Comparison of ENCODE assay signal across 18 cellular contexts in the genomic region with DNA sequence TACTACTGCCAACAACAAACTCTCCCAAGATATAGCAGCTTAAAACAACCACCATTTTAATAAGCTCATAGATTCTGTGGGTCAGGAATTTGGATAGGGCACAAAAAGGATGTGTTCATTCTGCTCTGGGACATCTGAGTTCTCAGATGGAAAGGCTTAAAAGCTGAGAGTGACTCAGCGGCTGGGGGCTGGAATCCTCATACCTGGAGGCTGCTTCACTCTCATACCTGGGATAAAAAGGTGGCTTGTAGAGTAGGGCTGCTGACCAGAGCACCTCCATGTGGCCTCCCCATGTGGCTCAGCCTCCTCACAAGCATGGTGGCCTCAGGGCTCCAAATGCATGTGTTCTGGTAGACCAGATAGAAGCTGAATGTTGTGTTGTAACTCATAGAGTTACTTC. TPM values are rescaled to one million over a fixed set of nuclear protein-coding genes. Genes with fewer than 3 reads are reported as not detected.
A peak's percentile ranks its signal among the peaks of the same experiment; 100 is the strongest.
DNase-seq lines count a peak whose midpoint lies in the region; ATAC-seq and TF ChIP-seq lines count a peak whose summit lies in the region.
"Had no signal": no experiment of that assay in that cellular context is flagged by ENCODE, and none has a peak within 500 bp of the region (broad histone marks: within the 10 kb centered on the region; RNA-seq: fewer than 3 reads in every experiment).

No MANE protein-coding gene starts in this region.

- POLR2A ChIA-PET in Caco-2 (lab: Charles Lee), result no interaction called here

- H3K18ac ChIP-seq in trophoblast cell (ENCODE audit: low read length), result no peak overlapping the region

- no peak overlapping the region for H3K4me3 Mint-ChIP-seq in Caco-2 (ENCODE audit: unreplicated experiment)
- H3K4me3 Mint-ChIP-seq: B cell; CD8-positive, alpha-beta memory T cell; HFFc6 had no signal

- no peak overlapping the region for H4K91ac ChIP-seq in trophoblast cell (ENCODE audit: low read depth, low read length)

- DNase-seq in Caco-2 (no peak), RWPE2 (ENCODE audit: low spot score) (no peak), foreskin keratinocyte (peak in 1 of 2 donors; percentile 34), trophoblast cell (peak; percentile 70 to 74), esophagus muscularis mucosa (ENCODE audit: extremely low spot score) (no peak), NCI-H526 (lab: John Stamatoyannopoulos, UW) (no peak)
- DNase-seq: 8988T; CD8-positive, alpha-beta memory T cell; COR-L47; GF-D8; GM23248; H7; HFFc6 had no signal

- no peaks in the 10 kb centered on the region for H3K9me3 Mint-ChIP-seq in Caco-2 (ENCODE audit: unreplicated experiment)
- H3K9me3 Mint-ChIP-seq: HFFc6 had no signal

- H3K4me3 ChIP-seq in Caco-2 (ENCODE audit: low read depth, low read length), result no peak overlapping the region
- H3K4me3 ChIP-seq in RWPE2 (ENCODE audit: severe bottlenecking), result no peak overlapping the region
- H3K4me3 ChIP-seq in trophoblast cell (ENCODE audit: low read depth, low read length), result no peak overlapping the region
- no peak overlapping the region for H3K4me3 ChIP-seq in esophagus muscularis mucosa
- H3K4me3 ChIP-seq: BLaER1 treated with 17β-estradiol and CSF1 and Interleukin-3, amounts not matched to agents 10 nM and 100 nM; GM23248 had no signal

- no peak overlapping the region for H3K4me2 ChIP-seq in trophoblast cell (ENCODE audit: low read length)
- H3K4me2 ChIP-seq: BLaER1 treated with 17β-estradiol and CSF1 and Interleukin-3, amounts not matched to agents 10 nM and 100 nM had no signal

- H3K36me3 Mint-ChIP-seq in Caco-2 (ENCODE audit: insufficient read depth, unreplicated experiment), result no peaks in the 10 kb centered on the region
- H3K36me3 Mint-ChIP-seq: CD8-positive, alpha-beta memory T cell had no signal

- H2BK120ac ChIP-seq in trophoblast cell (ENCODE audit: insufficient read depth, low read length, poor library complexity), result no peak overlapping the region

- no peak overlapping the region for H2AK5ac ChIP-seq in trophoblast cell (ENCODE audit: low read length)

- H3K27ac Mint-ChIP-seq in Caco-2 (ENCODE audit: unreplicated experiment), result peak overlapping the region; percentile 80
- H3K27ac Mint-ChIP-seq: B cell; CD8-positive, alpha-beta memory T cell; HFFc6 had no signal

- H3K27me3 ChIP-seq in Caco-2 (replicated peaks; ENCODE audit: control insufficient read depth, insufficient read depth, low read length) (no peaks in the 10 kb centered on the region), RWPE2 (ENCODE audit: insufficient read depth, poor library complexity, severe bottlenecking) (no peaks in the 10 kb centered on the region), foreskin keratinocyte (peaks cover 39% of the 10 kb centered on the region), trophoblast cell (ENCODE audit: insufficient read depth, low read length) (no peaks in the 10 kb centered on the region), esophagus muscularis mucosa (no peaks in the 10 kb centered on the region)
- H3K27me3 ChIP-seq: BLaER1 treated with 17β-estradiol and CSF1 and Interleukin-3, amounts not matched to agents 10 nM and 100 nM had no signal

- no peak overlapping the region for H3K23ac ChIP-seq in trophoblast cell (ENCODE audit: low read length)

- no peak overlapping the region for H4K8ac ChIP-seq in trophoblast cell (ENCODE audit: low read depth, low read length)

- H2BK12ac ChIP-seq in trophoblast cell (ENCODE audit: low read length), result no peak overlapping the region

- WGBS in trophoblast cell (ENCODE audit: extremely low coverage, insufficient coverage, insufficient read length), result no CpG with 5 or more reads among the region's 1 CpG
- WGBS in esophagus muscularis mucosa, result 89% methylated on average over 1 of the region's 1 CpG

- no peak overlapping the region for H3K4ac ChIP-seq in trophoblast cell (ENCODE audit: low read depth, low read length)

- H3K27me3 Mint-ChIP-seq in Caco-2 (ENCODE audit: insufficient read depth, unreplicated experiment), result no peaks in the 10 kb centered on the region

- H3K4me1 ChIP-seq in Caco-2, result peaks cover 53% of the 10 kb centered on the region
- H3K4me1 ChIP-seq in RWPE2 (ENCODE audit: insufficient read depth, poor library complexity, severe bottlenecking), result no peaks in the 10 kb centered on the region
- no peaks in the 10 kb centered on the region for H3K4me1 ChIP-seq in foreskin keratinocyte
- H3K4me1 ChIP-seq in trophoblast cell (ENCODE audit: control insufficient read depth in 1 of 2, insufficient read depth in 2 of 2, low read length in 2 of 2), result peaks cover 0 to 2% of the 10 kb centered on the region in 2 experiments
- no peaks in the 10 kb centered on the region for H3K4me1 ChIP-seq in esophagus muscularis mucosa

- no peaks in the 10 kb centered on the region for H3K79me1 ChIP-seq in trophoblast cell (ENCODE audit: low read length)

- TF ChIP-seq EP300 in esophagus muscularis mucosa (IDR thresholded peaks at IDR 0.05), result no peak

- H2AFZ ChIP-seq in trophoblast cell (ENCODE audit: insufficient read depth, low read length, poor library complexity), result no peak overlapping the region
- H2AFZ ChIP-seq: GM23248 had no signal

- intact Hi-C loops in Caco-2 (cut with micrococcal nuclease; ENCODE audit: unreplicated experiment), result loop anchor here (5.0 kb wide), 1 partner anchor 366 kb away; no protein-coding TSS in a partner anchor
- intact Hi-C loops in esophagus muscularis mucosa (cut with DNase I), result no loop called here

- H3K9me3 ChIP-seq in Caco-2, result no peaks in the 10 kb centered on the region
- H3K9me3 ChIP-seq in RWPE2 (ENCODE audit: severe bottlenecking), result no peaks in the 10 kb centered on the region
- no peaks in the 10 kb centered on the region for H3K9me3 ChIP-seq in trophoblast cell (ENCODE audit: insufficient read depth, low read depth, low read length)
- H3K9me3 ChIP-seq in esophagus muscularis mucosa, result no peaks in the 10 kb centered on the region

- CTCF ChIA-PET in Caco-2 (lab: Charles Lee), result no interaction called here

- no peak overlapping the region for H3K9ac ChIP-seq in trophoblast cell (ENCODE audit: low read length)
- H3K9ac ChIP-seq: BLaER1 treated with 17β-estradiol and CSF1 and Interleukin-3, amounts not matched to agents 10 nM and 100 nM; GM23248 had no signal

- peaks cover 29% of the 10 kb centered on the region for H3K4me1 Mint-ChIP-seq in Caco-2 (ENCODE audit: low read depth, unreplicated experiment)
- H3K4me1 Mint-ChIP-seq: B cell; CD8-positive, alpha-beta memory T cell had no signal

- H2BK5ac ChIP-seq in trophoblast cell (ENCODE audit: low read depth, low read length, poor library complexity), result no peak overlapping the region

- BruUV-seq in Caco-2 (replicated peaks; lab: Mats Ljungman, UMichigan), result no TSS peak

- ATAC-seq in RWPE2 (ENCODE audit: low read depth), result peak; percentile 75
- ATAC-seq in foreskin keratinocyte, result peak; percentile 61
- no peak for ATAC-seq in GM18907 (IDR thresholded peaks at IDR 0.05; ENCODE audit: unreplicated experiment)
- ATAC-seq: HCT116 had no signal

- H3K79me2 ChIP-seq in trophoblast cell (ENCODE audit: control insufficient read depth, insufficient read depth, low read length, poor library complexity), result no peaks in the 10 kb centered on the region

- H3K14ac ChIP-seq in trophoblast cell (ENCODE audit: low read length), result no peak overlapping the region

- H3K36me3 ChIP-seq in Caco-2 (ENCODE audit: control insufficient read depth, insufficient read depth, low read length), result no peaks in the 10 kb centered on the region
- H3K36me3 ChIP-seq in RWPE2 (ENCODE audit: low read depth), result no peaks in the 10 kb centered on the region
- H3K36me3 ChIP-seq in trophoblast cell (ENCODE audit: control insufficient read depth in 1 of 2, insufficient read depth in 2 of 2, low read length in 2 of 2), result no peaks in the 10 kb centered on the region
- no peaks in the 10 kb centered on the region for H3K36me3 ChIP-seq in esophagus muscularis mucosa
- H3K36me3 ChIP-seq: BLaER1 treated with 17β-estradiol and CSF1 and Interleukin-3, amounts not matched to agents 10 nM and 100 nM had no signal

- TF ChIP-seq CTCF in Caco-2 (IDR thresholded peaks at IDR 0.05; ENCODE audit: insufficient read depth in 1 of 2, low read depth in 1 of 2, low read length in 1 of 2, severe bottlenecking in 1 of 2, unreplicated experiment in 1 of 2) (no peak), RWPE2 (IDR thresholded peaks at IDR 0.05; ENCODE audit: poor library complexity, severe bottlenecking) (no peak), foreskin keratinocyte (conservative IDR thresholded peaks at IDR 0.05) (no peak), esophagus muscularis mucosa (IDR thresholded peaks at IDR 0.05) (no peak)

- no peak for TF ChIP-seq POLR2A in esophagus muscularis mucosa (IDR thresholded peaks at IDR 0.05; ENCODE audit: low read depth)

- H4K12ac ChIP-seq in trophoblast cell (ENCODE audit: low read depth, low read length), result no peak overlapping the region

- H3K27ac ChIP-seq in RWPE2 (ENCODE audit: poor library complexity, severe bottlenecking), result no peak overlapping the region
- H3K27ac ChIP-seq in foreskin keratinocyte, result no peak overlapping the region
- H3K27ac ChIP-seq in trophoblast cell (ENCODE audit: low read depth, low read length), result no peak overlapping the region
- no peak overlapping the region for H3K27ac ChIP-seq in esophagus muscularis mucosa (replicated peaks in 1 of 4)
- H3K27ac ChIP-seq: BLaER1 treated with 17β-estradiol and CSF1 and Interleukin-3, amounts not matched to agents 10 nM and 100 nM; GM23248; HL-60 had no signal

RNA-seq across cellular contexts. Expression of a gene that starts 20.2 kb away (rescaled TPM):
- total RNA-seq in Caco-2 (2022) (8.1 and 8.5 TPM in 2 replicates), foreskin keratinocyte (0.14 TPM in 1 of 2 replicates, not detected in the other), esophagus muscularis mucosa (10 to 100 TPM; 10.6 to 16.3 (median 14.1) TPM)
- 0.04 TPM in 1 of 2 replicates, not detected in the other for polyA plus RNA-seq in foreskin keratinocyte
- 1.4 and 1.5 TPM in 2 replicates for polyA plus RNA-seq in trophoblast cell (2013)

Comparison
In these comparisons a context has a peak if more than half of its experiments do, and no peak if none do; other contexts are left out.
1. DNase-seq: peak in trophoblast cell (2 of 2); none in Caco-2 (0 of 2), RWPE2 (single experiment), esophagus muscularis mucosa (single experiment) and NCI-H526 (0 of 2).